In the genomic region with DNA sequence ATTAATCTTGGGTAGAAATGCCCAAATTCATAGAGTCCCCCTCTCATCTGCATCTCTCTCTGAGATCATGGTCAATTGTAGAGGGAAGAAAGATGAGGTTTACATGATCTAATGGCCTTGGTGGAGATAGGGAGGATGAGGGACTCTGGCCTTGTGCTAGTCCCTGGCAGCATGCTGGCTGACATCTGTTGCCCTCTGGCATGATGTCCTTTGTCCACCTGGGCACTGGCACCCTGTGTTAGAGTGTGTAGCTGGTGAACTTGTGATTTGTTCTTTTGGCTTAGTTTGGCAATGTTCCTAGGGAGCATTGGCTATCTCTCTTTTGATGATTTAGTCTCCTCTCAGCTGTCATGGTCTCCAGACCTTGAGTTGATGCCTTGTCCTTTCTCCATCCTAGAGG, we compare ENCODE assay signal across 19 cellular contexts.
DNase-seq lines count a peak whose midpoint lies in the region; ATAC-seq, FAIRE-seq and TF ChIP-seq lines count a peak whose summit lies in the region.
"Had no signal": no experiment of that assay in that cellular context is flagged by ENCODE, and none has a peak within 500 bp of the region (broad histone marks: within the 10 kb centered on the region; RNA-seq: fewer than 3 reads in every experiment).

No MANE protein-coding gene starts in this region.

- no peak for TF ChIP-seq CTCF in bronchial epithelial cell (IDR thresholded peaks at IDR 0.05; ENCODE audit: insufficient read depth, low read length, severe bottlenecking)

- FAIRE-seq in bronchial epithelial cell (lab: Jason Lieb, UNC) (peak; percentile 84), urothelium cell line (lab: Jason Lieb, UNC) (peak; percentile 48)
- FAIRE-seq: GM12892, GM18507 had no signal

- H3K4me3 ChIP-seq in bronchial epithelial cell (ENCODE audit: low read depth, low read length) = no peak overlapping the region
- H3K4me3 ChIP-seq: BLaER1 had no signal

- peaks cover 3% of the 10 kb centered on the region for H3K27me3 ChIP-seq in bronchial epithelial cell (ENCODE audit: control insufficient read depth, insufficient read depth, low read length)
- H3K27me3 ChIP-seq: BLaER1 had no signal

- DNase-seq in left ventricle myocardium superior (no peak), cardiac septum (ENCODE audit: low spot score) (no peak), bronchial epithelial cell (ENCODE audit: low read depth) (no peak), left lobe of liver (ENCODE audit: low spot score) (peak; percentile 64), urothelium cell line (ENCODE audit: low spot score) (no peak), NCI-H2081 (lab: John Stamatoyannopoulos, UW) (no peak), HT-29 (ENCODE audit: low spot score) (no peak)
- DNase-seq: 8988T; CD4-positive, alpha-beta memory T cell; DMS53; GDM1; GOT3; H7; HFFc6 had no signal

- peak; percentile 43 for ATAC-seq in left ventricle myocardium superior
- peak; percentile 92 for ATAC-seq in left lobe of liver
- ATAC-seq in GM18511 (IDR thresholded peaks at IDR 0.05; ENCODE audit: unreplicated experiment) = no peak
- ATAC-seq: HCT116 had no signal

- no peaks in the 10 kb centered on the region for H3K36me3 ChIP-seq in bronchial epithelial cell (ENCODE audit: control insufficient read depth, insufficient read depth, low read length)
- H3K36me3 ChIP-seq: BLaER1 had no signal

- intact Hi-C loops in left ventricle myocardium superior (cut with micrococcal nuclease) (no loop called here), cardiac septum (cut with DNase I) (no loop called here)
